In the genomic region with DNA sequence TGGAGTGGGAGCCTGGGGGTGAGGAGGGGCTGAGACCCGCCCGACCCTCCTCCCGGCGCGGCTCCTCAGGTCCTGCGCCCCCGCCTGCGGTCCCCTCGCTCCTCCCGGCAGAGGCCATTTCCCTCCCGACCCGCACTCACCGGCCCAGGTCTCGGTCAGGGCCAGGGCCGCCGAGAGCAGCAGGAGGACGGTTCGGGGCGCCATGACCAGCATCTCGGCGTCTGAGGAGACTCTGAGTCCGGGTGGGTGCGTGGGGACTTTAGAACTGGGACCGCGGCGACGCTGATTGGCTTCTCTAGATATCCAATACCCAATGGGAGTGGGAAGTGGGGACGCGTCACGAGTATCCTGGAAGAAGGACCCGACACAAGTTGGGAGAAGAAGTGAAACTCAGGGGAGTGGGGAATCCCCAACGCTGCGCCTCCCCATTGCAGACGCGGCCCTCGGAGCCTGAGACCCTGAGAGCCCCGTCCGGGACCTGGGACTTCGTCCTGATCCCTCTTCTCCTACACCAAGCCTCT, we compare ENCODE assay signal across 8 cellular contexts. TPM values are rescaled to one million over a fixed set of nuclear protein-coding genes. Genes with fewer than 3 reads are reported as not detected.
DNase-seq lines count a peak whose midpoint lies in the region; TF ChIP-seq lines count a peak whose summit lies in the region.

HLA-B (minus strand) TSS at position 234 of the 521 bp plus-strand sequence; CDS start at position 213, 21 bp downstream.

- H3K4me1 ChIP-seq in neuronal stem cell (ENCODE audit: control insufficient read depth in 2 of 2, insufficient read depth in 1 of 2, low read depth in 1 of 2, low read length in 2 of 2) = peaks cover 0 to 2% of the 10 kb centered on the region in 2 donors

- peaks cover 0 to 51% (median 34%) of the 10 kb centered on the region in 3 experiments for H3K27me3 ChIP-seq in neuronal stem cell (ENCODE audit: control insufficient read depth in 3 of 3, insufficient read depth in 3 of 3, low read depth in 1 of 3, low read length in 3 of 3)

- no peak within 1 kb of the TSS for H3K14ac ChIP-seq in neuronal stem cell (ENCODE audit: low read length)

- peak within 1 kb of the TSS; percentile 77 for H3K9ac ChIP-seq in neuronal stem cell (ENCODE audit: low read depth, low read length, poor library complexity)

- H3K4me2 ChIP-seq in neuronal stem cell (ENCODE audit: insufficient read depth, low read length, poor library complexity, severe bottlenecking) = peak within 1 kb of the TSS; percentile 69

- peaks cover 59% of the 10 kb centered on the region for H3K4me1 Mint-ChIP-seq in activated naive CD4-positive, alpha-beta T cell treated with anti-CD3 and anti-CD28 coated beads, Interleukin-2, amount 10 ng/mL, durations not matched to agents 7 days and 5 days

- CTCF ChIA-PET in activated naive CD4-positive, alpha-beta T cell treated with anti-CD3 and anti-CD28 coated beads, Interleukin-2, amount 10 ng/mL, durations not matched to agents 7 days and 5 days (lab: Charles Lee) = interaction anchor here (2.0 kb wide), 1 partner anchor 10 kb away, joined by 8 read pairs; no protein-coding TSS in a partner anchor

- H2BK5ac ChIP-seq in neuronal stem cell (ENCODE audit: low read length) = no peak within 1 kb of the TSS

- H3K27ac ChIP-seq in neuronal stem cell (replicated peaks; ENCODE audit: low read length) = no peak within 1 kb of the TSS

- no CpG with 5 or more reads among the region's 39 CpGs for WGBS in neuronal stem cell (ENCODE audit: extremely low coverage in 2 of 2, insufficient read length in 2 of 2, insufficient replicate concordance in 1 of 2), 2 donors

- H2AK5ac ChIP-seq in neuronal stem cell (ENCODE audit: low read depth, low read length) = no peak within 1 kb of the TSS

- H2BK12ac ChIP-seq in neuronal stem cell (ENCODE audit: low read length) = no peak within 1 kb of the TSS

- peak within 1 kb of the TSS; percentile 25 to 92 for H3K4me3 ChIP-seq in neuronal stem cell (ENCODE audit: low read length in 2 of 2)

- DNase-seq in Caki2 (ENCODE audit: low read depth) (peak; percentile 86), GM20000 (ENCODE audit: low spot score) (peak; percentile 91), HS-27A (ENCODE audit: low read depth) (peak; percentile 46), SIG-M5 treated with dmso at 0.1 percent for 504 hours (lab: John Stamatoyannopoulos, UW; ENCODE audit: unreplicated experiment) (peak; percentile 86), germinal center (ENCODE audit: low spot score) (peak; percentile 93), neuronal stem cell (ENCODE audit: low spot score) (peak; percentile 81)
- peak; percentile 92 for DNase-seq in activated naive CD4-positive, alpha-beta T cell treated with anti-CD3 and anti-CD28 coated beads, Interleukin-2, amount 10 ng/mL, durations not matched to agents 7 days and 5 days

- H3K27me3 Mint-ChIP-seq in activated naive CD4-positive, alpha-beta T cell treated with anti-CD3 and anti-CD28 coated beads, Interleukin-2, amount 10 ng/mL, durations not matched to agents 7 days and 5 days = no peaks in the 10 kb centered on the region

- peaks cover 4% of the 10 kb centered on the region for H3K9me3 Mint-ChIP-seq in activated naive CD4-positive, alpha-beta T cell treated with anti-CD3 and anti-CD28 coated beads, Interleukin-2, amount 10 ng/mL, durations not matched to agents 7 days and 5 days

- H2BK120ac ChIP-seq in neuronal stem cell (ENCODE audit: low read depth, low read length) = no peak within 1 kb of the TSS

- no peak within 1 kb of the TSS for H3K23ac ChIP-seq in neuronal stem cell (ENCODE audit: low read depth, low read length, poor library complexity)

- H3K79me1 ChIP-seq in neuronal stem cell (ENCODE audit: low read depth, low read length) = no peaks in the 10 kb centered on the region

- H3K36me3 Mint-ChIP-seq in activated naive CD4-positive, alpha-beta T cell treated with anti-CD3 and anti-CD28 coated beads, Interleukin-2, amount 10 ng/mL, durations not matched to agents 7 days and 5 days = peaks cover 50% of the 10 kb centered on the region

- no peak within 1 kb of the TSS for H3K4ac ChIP-seq in neuronal stem cell (ENCODE audit: low read length)

- no peaks in the 10 kb centered on the region for H3K36me3 ChIP-seq in neuronal stem cell (replicated peaks in 1 of 2; ENCODE audit: control insufficient read depth in 2 of 2, insufficient read depth in 2 of 2, low read length in 2 of 2)

- TF ChIP-seq CTCF in GM20000 (IDR thresholded peaks at IDR 0.05; ENCODE audit: extremely low read depth, missing control alignments) = no peak
- no peak for TF ChIP-seq CTCF in subcutaneous adipose tissue (IDR thresholded peaks at IDR 0.05; ENCODE audit: low read depth)

- H2AFZ ChIP-seq in neuronal stem cell (ENCODE audit: low read length) = peak within 1 kb of the TSS; percentile 75

- H3K4me3 Mint-ChIP-seq in activated naive CD4-positive, alpha-beta T cell treated with anti-CD3 and anti-CD28 coated beads, Interleukin-2, amount 10 ng/mL, durations not matched to agents 7 days and 5 days = peak within 1 kb of the TSS; percentile 96

- no peak within 1 kb of the TSS for H4K91ac ChIP-seq in neuronal stem cell (ENCODE audit: low read depth, low read length, poor library complexity)

- no peak within 1 kb of the TSS for H2BK15ac ChIP-seq in neuronal stem cell (ENCODE audit: low read length)

- H3K9me3 ChIP-seq in neuronal stem cell (replicated peaks in 1 of 2; ENCODE audit: control insufficient read depth in 2 of 2, insufficient read depth in 1 of 2, low read depth in 1 of 2, low read length in 2 of 2) = peaks cover 0 to 3% of the 10 kb centered on the region in 2 donors

- in situ Hi-C loops in Caki2 (cut with HindIII; ENCODE audit: low pct_unique_long_range_greater_than_20kb, low sequenced_read_pairs) = no loop called here

- peak within 1 kb of the TSS; percentile 89 for H3K18ac ChIP-seq in neuronal stem cell (ENCODE audit: low read length)

- H3K27ac Mint-ChIP-seq in activated naive CD4-positive, alpha-beta T cell treated with anti-CD3 and anti-CD28 coated beads, Interleukin-2, amount 10 ng/mL, durations not matched to agents 7 days and 5 days = peak within 1 kb of the TSS; percentile 99

- no peak within 1 kb of the TSS for H4K8ac ChIP-seq in neuronal stem cell (ENCODE audit: low read depth, low read length)

RNA-seq across cellular contexts. Expression of gene HLA-B, which starts in this region (rescaled TPM):
- 379 and 544 TPM in 2 replicates for total RNA-seq in Caki2 (2014; rRNA removed; shearing (Covaris generic); ENCODE audit: low replicate concordance)
- polyA plus RNA-seq in neuronal stem cell (2013, experiment 1 of 2) = 40.0 TPM
- polyA plus RNA-seq in neuronal stem cell (2013, experiment 2 of 2) = 38.4 TPM
- 1,000 to 10,000 TPM in 2 of 4 donors, 100 to 1,000 TPM in 2; 568 to 1,906 (median 1,383) TPM for total RNA-seq in subcutaneous adipose tissue
